ENCODE assay signal across 1 cellular context in the genomic region with DNA sequence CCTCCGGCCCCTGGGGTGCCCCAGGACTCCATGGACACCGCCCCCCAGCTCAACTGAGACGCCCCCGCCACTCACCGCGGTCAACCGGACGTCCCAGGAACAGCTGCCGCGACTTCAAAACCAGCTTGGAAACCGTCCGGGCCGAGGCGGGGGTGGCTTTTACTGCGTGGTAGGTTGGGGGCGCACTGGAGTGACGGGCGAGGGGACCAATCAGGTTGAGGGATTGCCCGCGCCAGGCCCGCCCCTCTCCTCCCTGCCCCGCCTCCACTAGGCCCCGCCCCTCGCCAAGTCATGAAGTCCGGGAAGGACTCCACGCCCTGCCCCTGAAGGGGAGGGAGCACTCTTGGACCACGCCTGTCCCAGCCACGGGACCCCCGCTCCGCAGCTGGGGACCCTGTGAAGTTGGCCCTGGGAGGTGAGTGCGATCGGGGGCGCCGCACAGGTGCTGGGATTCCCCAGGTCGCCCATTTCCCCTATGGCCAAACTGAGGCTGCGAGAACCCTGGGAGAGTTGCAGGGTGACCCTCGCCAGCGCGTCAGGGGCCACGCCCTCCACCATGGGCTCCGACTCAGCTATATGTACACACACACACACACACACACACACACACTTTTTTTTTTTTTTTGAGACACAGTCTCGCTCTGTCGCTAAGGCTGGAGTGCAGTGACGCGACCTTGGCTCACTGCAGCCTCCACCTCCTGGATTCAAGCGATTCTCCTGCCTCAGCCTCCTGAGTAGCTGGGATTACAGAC.
TF ChIP-seq lines count a peak whose summit lies in the region.

PLIN3 (minus strand) TSS at position 134 of the 752 bp plus-strand sequence. CDS start 6,273 bp downstream, outside the sequence.

TF ChIP-seq in GM12878, 131 proteins besides CTCF, POLR2A, EP300 and RAD21 (continued from another document and continues in another):
- TF ChIP-seq CUX1 (IDR thresholded peaks at IDR 0.05; ENCODE audit: insufficient replicate concordance, low read depth, low read length) (no peak), POLR2AphosphoS5 (IDR thresholded peaks at IDR 0.05; ENCODE audit: low read length) (peak; percentile 46; the same call in 1 of the 2 replicates), ZBTB4 (CRISPR knock-in tag; IDR thresholded peaks at IDR 0.05) (no peak), LARP7 (IDR thresholded peaks at IDR 0.05) (0 out of 2 replicates have a peak, but pooled peaks have one; percentile 39), REST (IDR thresholded peaks at IDR 0.05; ENCODE audit: low read depth, low read length) (no peak), STAT1 (conservative IDR thresholded peaks at IDR 0.05) (0 out of 2 replicates have a peak, but pooled peaks have one; percentile 39), NR2F1 (conservative IDR thresholded peaks at IDR 0.05) (no peak; the same call in 1 of the 2 replicates), ZNF217 (IDR thresholded peaks at IDR 0.05) (peak; percentile 89), MTA2 (IDR thresholded peaks at IDR 0.05; ENCODE audit: low read depth) (0 out of 2 replicates have a peak, but pooled peaks have one; percentile 2), NR2C2 (IDR thresholded peaks at IDR 0.05; ENCODE audit: borderline replicate concordance, control insufficient read depth, insufficient read length, low read depth) (no peak), DPF2 (IDR thresholded peaks at IDR 0.05) (peak; percentile 97), EED (IDR thresholded peaks at IDR 0.05; ENCODE audit: low read depth) (no peak), SPI1 (IDR thresholded peaks at IDR 0.05; ENCODE audit: borderline replicate concordance, insufficient read depth, low read depth, low read length) (no peak), PAX5 (IDR thresholded peaks at IDR 0.05; ENCODE audit: borderline replicate concordance, low read depth, low read length) (no peak), CBFB (IDR thresholded peaks at IDR 0.05; ENCODE audit: low read depth) (no peak), YY1 (IDR thresholded peaks at IDR 0.05; ENCODE audit: low read depth, low read length) (no peak; the same call in 1 of the 2 replicates), SREBF2 (IDR thresholded peaks at IDR 0.05; ENCODE audit: low read length) (no peak), RCOR1 (conservative IDR thresholded peaks at IDR 0.05; ENCODE audit: low read depth, low read length) (no peak), CHD1 (IDR thresholded peaks at IDR 0.05; ENCODE audit: low read depth, low read length) (no peak; the same call in 1 of the 2 replicates), ZNF592 (IDR thresholded peaks at IDR 0.05) (no peak), RUNX3 (IDR thresholded peaks at IDR 0.05; ENCODE audit: low read length) (no peak), BCLAF1 (IDR thresholded peaks at IDR 0.05) (no peak), MTA3 (IDR thresholded peaks at IDR 0.05; ENCODE audit: borderline replicate concordance, low read length) (no peak)
- TF ChIP-seq, protein P1, sequence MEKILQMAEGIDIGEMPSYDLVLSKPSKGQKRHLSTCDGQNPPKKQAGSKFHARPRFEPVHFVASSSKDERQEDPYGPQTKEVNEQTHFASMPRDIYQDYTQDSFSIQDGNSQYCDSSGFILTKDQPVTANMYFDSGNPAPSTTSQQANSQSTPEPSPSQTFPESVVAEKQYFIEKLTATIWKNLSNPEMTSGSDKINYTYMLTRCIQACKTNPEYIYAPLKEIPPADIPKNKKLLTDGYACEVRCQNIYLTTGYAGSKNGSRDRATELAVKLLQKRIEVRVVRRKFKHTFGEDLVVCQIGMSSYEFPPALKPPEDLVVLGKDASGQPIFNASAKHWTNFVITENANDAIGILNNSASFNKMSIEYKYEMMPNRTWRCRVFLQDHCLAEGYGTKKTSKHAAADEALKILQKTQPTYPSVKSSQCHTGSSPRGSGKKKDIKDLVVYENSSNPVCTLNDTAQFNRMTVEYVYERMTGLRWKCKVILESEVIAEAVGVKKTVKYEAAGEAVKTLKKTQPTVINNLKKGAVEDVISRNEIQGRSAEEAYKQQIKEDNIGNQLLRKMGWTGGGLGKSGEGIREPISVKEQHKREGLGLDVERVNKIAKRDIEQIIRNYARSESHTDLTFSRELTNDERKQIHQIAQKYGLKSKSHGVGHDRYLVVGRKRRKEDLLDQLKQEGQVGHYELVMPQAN (conservative IDR thresholded peaks at IDR 0.05) = peak; percentile 56
